In genomic region chr10:1608408-1609037, GRCh38 we compare ENCODE assay signal across 1 cellular context.
TF ChIP-seq lines count a peak whose summit lies in the region.

No MANE protein-coding gene starts in this region.

TF ChIP-seq in GM12878, 131 proteins besides CTCF, POLR2A, EP300 and RAD21 (continued from another document):
- no peak for TF ChIP-seq IKZF1 (conservative IDR thresholded peaks at IDR 0.05)
- TF ChIP-seq CREM (IDR thresholded peaks at IDR 0.05; ENCODE audit: low read depth): no peak
- TF ChIP-seq ZNF384 (IDR thresholded peaks at IDR 0.05; ENCODE audit: borderline replicate concordance, low read depth, low read length): no peak
- no peak for TF ChIP-seq CHD4 (IDR thresholded peaks at IDR 0.05)
- no peak for TF ChIP-seq ZNF24 (IDR thresholded peaks at IDR 0.05)
- no peak for TF ChIP-seq CREB1 (IDR thresholded peaks at IDR 0.05; ENCODE audit: low read depth)
- no peak for TF ChIP-seq TCF3 (IDR thresholded peaks at IDR 0.05; ENCODE audit: borderline replicate concordance, insufficient read depth, low read depth, low read length)
- no peak for TF ChIP-seq NFIC (IDR thresholded peaks at IDR 0.05; ENCODE audit: low read depth, low read length)
